1 cellular context compared by ENCODE assay signal in the genomic region with DNA sequence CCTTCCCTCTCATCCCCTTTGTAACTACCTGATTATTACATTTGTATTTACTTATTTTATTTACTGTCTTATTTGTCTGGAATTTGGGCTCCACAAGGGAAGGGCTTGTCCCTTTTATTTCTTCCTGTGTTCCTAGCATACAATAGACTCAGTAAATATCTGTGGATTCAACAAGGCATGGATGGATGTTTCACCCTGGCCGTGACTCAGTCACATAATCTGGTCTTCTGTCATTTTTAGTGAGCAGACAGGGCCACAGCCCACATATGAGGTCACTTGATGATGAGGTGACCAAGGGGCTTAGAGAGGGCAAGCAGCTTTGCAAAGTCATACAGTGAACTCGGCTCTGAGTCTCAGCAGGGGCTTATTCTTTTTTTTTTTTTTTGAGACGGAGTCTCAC.
TF ChIP-seq lines count a peak whose summit lies in the region.

No MANE protein-coding gene starts in this region.

TF ChIP-seq in HepG2, 621 proteins besides CTCF, POLR2A, EP300 and RAD21:
- TF ChIP-seq RARA (CRISPR knock-in tag; IDR thresholded peaks at IDR 0.05) (0 out of 2 replicates have a peak, but pooled peaks have one; percentile 12), FOSL1 (CRISPR knock-in tag; IDR thresholded peaks at IDR 0.05; ENCODE audit: borderline replicate concordance) (no peak), FOSL2 (CRISPR knock-in tag; IDR thresholded peaks at IDR 0.05) (peak; percentile 50; the same call in 1 of the 2 replicates), CREB1 (IDR thresholded peaks at IDR 0.05) (peak; percentile 13; the same call in 1 of the 2 replicates), CREB1 (CRISPR knock-in tag; IDR thresholded peaks at IDR 0.05) (no peak), SOX5 (CRISPR knock-in tag; IDR thresholded peaks at IDR 0.05; ENCODE audit: borderline replicate concordance) (peak; percentile 10; the same call in 1 of the 2 replicates), SAP130 (CRISPR knock-in tag; IDR thresholded peaks at IDR 0.05; ENCODE audit: low read depth) (peak; percentile 44; the same call in 1 of the 2 replicates), ZBTB21 (CRISPR knock-in tag; IDR thresholded peaks at IDR 0.05) (peak; percentile 79; the same call in 1 of the 2 replicates)
- TF ChIP-seq, protein P1, sequence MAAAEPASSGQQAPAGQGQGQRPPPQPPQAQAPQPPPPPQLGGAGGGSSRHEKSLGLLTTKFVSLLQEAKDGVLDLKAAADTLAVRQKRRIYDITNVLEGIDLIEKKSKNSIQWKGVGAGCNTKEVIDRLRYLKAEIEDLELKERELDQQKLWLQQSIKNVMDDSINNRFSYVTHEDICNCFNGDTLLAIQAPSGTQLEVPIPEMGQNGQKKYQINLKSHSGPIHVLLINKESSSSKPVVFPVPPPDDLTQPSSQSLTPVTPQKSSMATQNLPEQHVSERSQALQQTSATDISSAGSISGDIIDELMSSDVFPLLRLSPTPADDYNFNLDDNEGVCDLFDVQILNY (CRISPR knock-in tag; conservative IDR thresholded peaks at IDR 0.05), result no peak
TF ChIP-seq in HepG2: peak in this region for 6.
